Comparison of ENCODE assay signal across 1 cellular context in genomic region chr14:24093901-24094838, GRCh38.
TF ChIP-seq lines count a peak whose summit lies in the region.

PCK2 (plus strand) TSS chr14:24094311; CDS start chr14:24094406, 95 bp downstream.

TF ChIP-seq in GM12878, 131 proteins besides CTCF, POLR2A, EP300 and RAD21 (continued from another document):
- peak; percentile 35; the same call in 1 of the 2 replicates for TF ChIP-seq ZNF687 (IDR thresholded peaks at IDR 0.05)
- no peak for TF ChIP-seq ATF2 (IDR thresholded peaks at IDR 0.05; ENCODE audit: low read length)
- 0 out of 2 replicates have a peak, but pooled peaks have one; percentile 19 for TF ChIP-seq PAX5 (IDR thresholded peaks at IDR 0.05; ENCODE audit: borderline replicate concordance, low read depth, low read length)
- TF ChIP-seq PRDM15 (CRISPR knock-in tag; IDR thresholded peaks at IDR 0.05): no peak
- no peak for TF ChIP-seq SREBF1 (IDR thresholded peaks at IDR 0.05; ENCODE audit: low read length)
- peak; percentile 26; the same call in 1 of the 2 replicates for TF ChIP-seq ATF7 (IDR thresholded peaks at IDR 0.05; ENCODE audit: low read depth)
- peak; percentile 78 for TF ChIP-seq NKRF (conservative IDR thresholded peaks at IDR 0.05)
- peak; percentile 58 for TF ChIP-seq MEF2B (IDR thresholded peaks at IDR 0.05; ENCODE audit: partially characterized antibody, poor library complexity, severe bottlenecking)
- TF ChIP-seq SIX5 (IDR thresholded peaks at IDR 0.05; ENCODE audit: low read depth, low read length, severe bottlenecking): no peak
- TF ChIP-seq LARP7 (IDR thresholded peaks at IDR 0.05): peak; percentile 84
- TF ChIP-seq IKZF2 (IDR thresholded peaks at IDR 0.05): peak in 1 of 2 experiments; percentile 29; a peak in 2 of 4 replicates
- peak; percentile 28; the same call in 1 of the 2 replicates for TF ChIP-seq MXI1 (IDR thresholded peaks at IDR 0.05; ENCODE audit: low read depth, low read length)
- TF ChIP-seq EED (IDR thresholded peaks at IDR 0.05; ENCODE audit: low read depth): peak; percentile 29; the same call in 1 of the 2 replicates
- peak; percentile 39 for TF ChIP-seq HDAC6 (IDR thresholded peaks at IDR 0.05; ENCODE audit: unreplicated experiment)
- 0 out of 4 replicates have a peak, but pooled peaks of 1 of the 2 experiments have one; percentile 39 for TF ChIP-seq ETV6 (conservative IDR thresholded peaks at IDR 0.05 in 1 of 2, IDR thresholded peaks at IDR 0.05 in 1 of 2; ENCODE audit: borderline replicate concordance in 1 of 2, low read depth in 1 of 2)
- TF ChIP-seq BACH1 (IDR thresholded peaks at IDR 0.05; ENCODE audit: borderline replicate concordance): peak; percentile 47; the same call in 1 of the 2 replicates
- no peak for TF ChIP-seq ZNF24 (IDR thresholded peaks at IDR 0.05)
- TF ChIP-seq ZSCAN29 (IDR thresholded peaks at IDR 0.05): no peak
- TF ChIP-seq TBL1XR1 (IDR thresholded peaks at IDR 0.05; ENCODE audit: low read depth, low read length): no peak
- TF ChIP-seq EGR1 (IDR thresholded peaks at IDR 0.05; ENCODE audit: borderline replicate concordance in 1 of 2, low read depth in 2 of 2, low read length in 2 of 2): peak in 1 of 2 experiments; percentile 84; a peak in 2 of 3 replicates
- TF ChIP-seq TCF3 (IDR thresholded peaks at IDR 0.05; ENCODE audit: borderline replicate concordance, insufficient read depth, low read depth, low read length): peak; percentile 73; the same call in 1 of the 2 replicates
- peak; percentile 87 for TF ChIP-seq GATAD2B (conservative IDR thresholded peaks at IDR 0.05; ENCODE audit: low read depth)
- peak; percentile 64; the same call in 1 of the 2 replicates for TF ChIP-seq NR2F1 (conservative IDR thresholded peaks at IDR 0.05)
- no peak for TF ChIP-seq MYB (IDR thresholded peaks at IDR 0.05; ENCODE audit: borderline replicate concordance, low read depth, low read length)
- TF ChIP-seq TAF1 (IDR thresholded peaks at IDR 0.05; ENCODE audit: borderline replicate concordance, low read depth, low read length): peak; percentile 35; the same call in 1 of the 2 replicates
- TF ChIP-seq CREB1 (IDR thresholded peaks at IDR 0.05; ENCODE audit: low read depth): 0 out of 2 replicates have a peak, but pooled peaks have one; percentile 16
- no peak for TF ChIP-seq FOXM1 (IDR thresholded peaks at IDR 0.05; ENCODE audit: low read depth, low read length)
- no peak for TF ChIP-seq PAX8 (IDR thresholded peaks at IDR 0.05)
- no peak for TF ChIP-seq ZNF217 (IDR thresholded peaks at IDR 0.05)
- peak; percentile 91 for TF ChIP-seq SMARCA5 (IDR thresholded peaks at IDR 0.05)
- TF ChIP-seq E2F4 (IDR thresholded peaks at IDR 0.05; ENCODE audit: low read depth, low read length): no peak
- TF ChIP-seq SMAD5 (IDR thresholded peaks at IDR 0.05; ENCODE audit: low read depth): peak; percentile 30; the same call in 1 of the 2 replicates
- TF ChIP-seq DPF2 (IDR thresholded peaks at IDR 0.05): peak; percentile 80; the same call in 1 of the 2 replicates
- TF ChIP-seq MYC (IDR thresholded peaks at IDR 0.05; ENCODE audit: insufficient read depth, insufficient read length, insufficient replicate concordance, low read length, severe bottlenecking): peak; percentile 52
- TF ChIP-seq SUZ12 (IDR thresholded peaks at IDR 0.05; ENCODE audit: unreplicated experiment): no peak
- no peak for TF ChIP-seq STAT1 (conservative IDR thresholded peaks at IDR 0.05)
- no peak for TF ChIP-seq JUNB (IDR thresholded peaks at IDR 0.05)
- peak; percentile 52; the same call in 1 of the 2 replicates for TF ChIP-seq PML (IDR thresholded peaks at IDR 0.05; ENCODE audit: low read length)
- no peak for TF ChIP-seq CBX5 (IDR thresholded peaks at IDR 0.05; ENCODE audit: low read depth)
- peak; percentile 35; the same call in 1 of the 2 replicates for TF ChIP-seq POLR2AphosphoS5 (IDR thresholded peaks at IDR 0.05; ENCODE audit: low read length)
- TF ChIP-seq SPI1 (IDR thresholded peaks at IDR 0.05; ENCODE audit: borderline replicate concordance, insufficient read depth, low read depth, low read length): peak; percentile 66; the same call in 1 of the 2 replicates
- no peak for TF ChIP-seq RCOR1 (conservative IDR thresholded peaks at IDR 0.05; ENCODE audit: low read depth, low read length)
- 0 out of 2 replicates have a peak, but pooled peaks have one; percentile 65 for TF ChIP-seq CHD1 (IDR thresholded peaks at IDR 0.05; ENCODE audit: low read depth, low read length)
- TF ChIP-seq RB1 (IDR thresholded peaks at IDR 0.05; ENCODE audit: borderline replicate concordance): peak; percentile 44; the same call in 1 of the 2 replicates
- TF ChIP-seq ZNF207 (IDR thresholded peaks at IDR 0.05; ENCODE audit: borderline replicate concordance): 0 out of 2 replicates have a peak, but pooled peaks have one; percentile 25
